8 cellular contexts compared by ENCODE assay signal in the genomic region with DNA sequence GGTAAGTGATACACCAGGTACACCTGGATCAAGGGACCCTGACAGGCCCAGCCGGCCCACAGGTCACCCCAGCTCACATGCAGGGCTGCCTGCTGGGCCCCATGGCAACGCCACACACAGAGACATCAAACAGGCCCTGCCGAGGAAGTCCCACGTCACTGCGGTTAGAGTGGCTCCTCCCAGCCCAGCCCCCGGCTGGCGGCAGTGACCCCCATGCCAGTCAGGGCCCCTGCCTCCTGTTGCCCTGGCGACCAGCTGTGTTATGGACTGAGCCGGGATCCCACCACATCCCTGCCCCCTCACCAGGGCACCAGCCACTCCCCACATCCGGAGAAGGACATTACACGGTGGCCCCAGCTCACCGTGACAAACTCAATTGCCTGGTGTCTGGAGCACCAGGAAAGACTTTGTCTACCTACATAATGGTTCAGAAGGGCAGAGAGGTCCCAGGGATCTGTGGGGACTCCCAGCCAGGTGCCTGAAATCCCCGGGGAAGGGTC. TPM values are rescaled to one million over a fixed set of nuclear protein-coding genes. Genes with fewer than 3 reads are reported as not detected.
DNase-seq lines count a peak whose midpoint lies in the region; ATAC-seq and TF ChIP-seq lines count a peak whose summit lies in the region.

No MANE protein-coding gene starts in this region.

- BruUV-seq in Panc1 (replicated peaks; lab: Mats Ljungman, UMichigan): no TSS peak

- H3F3A ChIP-seq in neural progenitor cell (ENCODE audit: low read depth): peaks cover 60% of the 10 kb centered on the region

- H3K36me3 Mint-ChIP-seq in activated T-helper 1 cell treated with anti-CD3 and anti-CD28 coated beads, Interleukin-12 subunit alpha, Interleukin-12 subunit beta, Interleukin-2, Interleukin-4 antibody, amounts not matched to agents 30 ng/mL and 10 ng/mL and 1 ng/mL, durations not matched to agents 14 hours and 24 hours and 36 hours (ENCODE audit: low read depth): peaks cover 2% of the 10 kb centered on the region
- no peaks in the 10 kb centered on the region for H3K36me3 Mint-ChIP-seq in neural progenitor cell

- POLR2A ChIA-PET in Panc1 (lab: Charles Lee): interaction anchor here (0.6 to 0.9 kb wide), 3 partner anchors 10 to 1061 kb away, joined by 3 read pairs; no protein-coding TSS in a partner anchor

- H3K27ac ChIP-seq in Panc1 (ENCODE audit: low read length): peak overlapping the region; percentile 95
- H3K27ac ChIP-seq in neural progenitor cell: peak overlapping the region; percentile 95
- peak overlapping the region; percentile 94 for H3K27ac ChIP-seq in substantia nigra (ENCODE audit: low read depth, low read length, poor library complexity, severe bottlenecking)

- H3K4me2 ChIP-seq in neural progenitor cell: peak overlapping the region; percentile 80

- no peak overlapping the region for H3K9ac ChIP-seq in neural progenitor cell

- intact Hi-C loops in Panc1 (cut with micrococcal nuclease; ENCODE audit: unreplicated experiment): no loop called here
- intact Hi-C loops in activated T-helper 1 cell treated with anti-CD3 and anti-CD28 coated beads, Interleukin-12 subunit alpha, Interleukin-12 subunit beta, Interleukin-2, Interleukin-4 antibody, amounts not matched to agents 30 ng/mL and 10 ng/mL and 1 ng/mL, durations not matched to agents 14 hours and 24 hours and 36 hours (cut with micrococcal nuclease): loop anchor here (1.0 to 5.0 kb wide), 6 partner anchors 7 to 689 kb away; a partner anchor contains a TSS

- no peaks in the 10 kb centered on the region for H3K9me3 Mint-ChIP-seq in activated T-helper 1 cell treated with anti-CD3 and anti-CD28 coated beads, Interleukin-12 subunit alpha, Interleukin-12 subunit beta, Interleukin-2, Interleukin-4 antibody, amounts not matched to agents 30 ng/mL and 10 ng/mL and 1 ng/mL, durations not matched to agents 14 hours and 24 hours and 36 hours
- no peaks in the 10 kb centered on the region for H3K9me3 Mint-ChIP-seq in neural progenitor cell

- H3K27ac Mint-ChIP-seq in activated T-helper 1 cell treated with anti-CD3 and anti-CD28 coated beads, Interleukin-12 subunit alpha, Interleukin-12 subunit beta, Interleukin-2, Interleukin-4 antibody, amounts not matched to agents 30 ng/mL and 10 ng/mL and 1 ng/mL, durations not matched to agents 14 hours and 24 hours and 36 hours: peak overlapping the region; percentile 97
- peak overlapping the region; percentile 100 for H3K27ac Mint-ChIP-seq in neural progenitor cell

- H3K4me3 Mint-ChIP-seq in activated T-helper 1 cell treated with anti-CD3 and anti-CD28 coated beads, Interleukin-12 subunit alpha, Interleukin-12 subunit beta, Interleukin-2, Interleukin-4 antibody, amounts not matched to agents 30 ng/mL and 10 ng/mL and 1 ng/mL, durations not matched to agents 14 hours and 24 hours and 36 hours: peak overlapping the region; percentile 86
- H3K4me3 Mint-ChIP-seq in neural progenitor cell: peak overlapping the region; percentile 83

- peaks cover 63% of the 10 kb centered on the region for H3K4me1 ChIP-seq in Panc1 (ENCODE audit: control insufficient read depth, insufficient read depth, low read length)
- peaks cover 23% of the 10 kb centered on the region for H3K4me1 ChIP-seq in neural progenitor cell

- ATAC-seq in GM18868 (IDR thresholded peaks at IDR 0.05; ENCODE audit: unreplicated experiment): peak; percentile 49
- peak; percentile 58 for ATAC-seq in HG03159 (IDR thresholded peaks at IDR 0.05; ENCODE audit: unreplicated experiment)
- ATAC-seq in Panc1: peak; percentile 47

- in situ Hi-C loops in Panc1 (cut with HindIII; ENCODE audit: low pct_unique_long_range_greater_than_20kb, low sequenced_read_pairs): no loop called here

- H3K4me3 ChIP-seq in Panc1 (ENCODE audit: low read depth in 2 of 2, low read length in 2 of 2) (peak overlapping the region; percentile 31 to 45; a peak in 3 of 4 replicates), fibroblast of mammary gland (ENCODE audit: control insufficient read depth, low read depth, low read length) (no peak overlapping the region), neural progenitor cell (peak overlapping the region; percentile 63)

- TF ChIP-seq CTCF in Panc1 (IDR thresholded peaks at IDR 0.05): no peak
- no peak for TF ChIP-seq CTCF in fibroblast of mammary gland (conservative IDR thresholded peaks at IDR 0.05; ENCODE audit: control insufficient read depth, insufficient read depth, low read depth, low read length)
- TF ChIP-seq CTCF in neural progenitor cell (IDR thresholded peaks at IDR 0.05): no peak

- no peaks in the 10 kb centered on the region for H4K20me1 ChIP-seq in neural progenitor cell (ENCODE audit: low read depth)

- CTCF ChIA-PET in Panc1 (lab: Charles Lee): interaction anchor here (1.3 kb wide), 1 partner anchor 16 kb away, joined by 5 read pairs; no protein-coding TSS in a partner anchor

- H3K9me3 ChIP-seq in Panc1 (ENCODE audit: control insufficient read depth, insufficient read depth, low read depth, low read length): no peaks in the 10 kb centered on the region
- H3K9me3 ChIP-seq in neural progenitor cell (ENCODE audit: low read depth): no peaks in the 10 kb centered on the region

- H2AFZ ChIP-seq in neural progenitor cell (replicated peaks): no peak overlapping the region

- H3K36me3 ChIP-seq in Panc1 (ENCODE audit: control insufficient read depth, insufficient read depth, low read length): peaks cover 2% of the 10 kb centered on the region; the same call in 1 of the 2 replicates
- H3K36me3 ChIP-seq in neural progenitor cell: no peaks in the 10 kb centered on the region

- H3K79me2 ChIP-seq in neural progenitor cell (ENCODE audit: low read depth): no peaks in the 10 kb centered on the region

- peaks cover 45% of the 10 kb centered on the region for H3K4me1 Mint-ChIP-seq in activated T-helper 1 cell treated with anti-CD3 and anti-CD28 coated beads, Interleukin-12 subunit alpha, Interleukin-12 subunit beta, Interleukin-2, Interleukin-4 antibody, amounts not matched to agents 30 ng/mL and 10 ng/mL and 1 ng/mL, durations not matched to agents 14 hours and 24 hours and 36 hours (ENCODE audit: low read depth)
- H3K4me1 Mint-ChIP-seq in neural progenitor cell: peaks cover 52% of the 10 kb centered on the region

- DNase-seq in AG08396 (ENCODE audit: low spot score) (peak; percentile 93), Panc1 (ENCODE audit: low read depth, low spot score) (no peak), fibroblast of mammary gland (ENCODE audit: low read depth) (peak; percentile 74), neural progenitor cell (ENCODE audit: low spot score) (peak; percentile 64), substantia nigra (lab: John Stamatoyannopoulos, UW) (peak in 33 of 49 donors; percentile 21 to 79 (median 48))
- peak; percentile 96 for DNase-seq in activated T-helper 1 cell treated with anti-CD3 and anti-CD28 coated beads, Interleukin-12 subunit alpha, Interleukin-12 subunit beta, Interleukin-2, Interleukin-4 antibody, amounts not matched to agents 30 ng/mL and 10 ng/mL and 1 ng/mL, durations not matched to agents 14 hours and 24 hours and 36 hours (ENCODE audit: low spot score)

- H3K27me3 ChIP-seq in Panc1 (ENCODE audit: control insufficient read depth, insufficient read depth, low read length) (no peaks in the 10 kb centered on the region), neural progenitor cell (peaks cover 21% of the 10 kb centered on the region)

- no peaks in the 10 kb centered on the region for H3K27me3 Mint-ChIP-seq in activated T-helper 1 cell treated with anti-CD3 and anti-CD28 coated beads, Interleukin-12 subunit alpha, Interleukin-12 subunit beta, Interleukin-2, Interleukin-4 antibody, amounts not matched to agents 30 ng/mL and 10 ng/mL and 1 ng/mL, durations not matched to agents 14 hours and 24 hours and 36 hours (ENCODE audit: insufficient read depth)
- H3K27me3 Mint-ChIP-seq in neural progenitor cell (ENCODE audit: insufficient read depth, low read depth): peaks cover 21% of the 10 kb centered on the region

RNA-seq across cellular contexts. Expression of a gene that starts 30.4 kb away (rescaled TPM):
- 0.33 TPM for total RNA-seq in Panc1 (2021; ENCODE audit: unreplicated experiment)
- polyA plus RNA-seq in Panc1 (2012; ENCODE audit: insufficient read length): 0.71 TPM
- total RNA-seq in activated T-helper 1 cell treated with anti-CD3 and anti-CD28 coated beads, Interleukin-12 subunit alpha, Interleukin-12 subunit beta, Interleukin-2, Interleukin-4 antibody, amounts not matched to agents 30 ng/mL and 10 ng/mL and 1 ng/mL, durations not matched to agents 14 hours and 24 hours and 36 hours: 1.5 and 3.1 TPM in 2 replicates
- total RNA-seq in neural progenitor cell (ENCODE audit: low replicate concordance): not detected in 2 replicates

RNA-seq across cellular contexts. Expression of a gene that starts 51.3 kb away (rescaled TPM):
- 8.7 TPM for total RNA-seq in Panc1 (2021; ENCODE audit: unreplicated experiment)
- 11.3 TPM for polyA plus RNA-seq in Panc1 (2012; ENCODE audit: insufficient read length)
- 7.6 and 7.9 TPM in 2 replicates for total RNA-seq in activated T-helper 1 cell treated with anti-CD3 and anti-CD28 coated beads, Interleukin-12 subunit alpha, Interleukin-12 subunit beta, Interleukin-2, Interleukin-4 antibody, amounts not matched to agents 30 ng/mL and 10 ng/mL and 1 ng/mL, durations not matched to agents 14 hours and 24 hours and 36 hours
- 6.7 and 20.4 TPM in 2 replicates for total RNA-seq in neural progenitor cell (ENCODE audit: low replicate concordance)

RNA-seq across cellular contexts. Expression of a gene that starts 59.3 kb away (rescaled TPM):
- total RNA-seq in Panc1 (2021; ENCODE audit: unreplicated experiment) (6.5 TPM), neural progenitor cell (ENCODE audit: low replicate concordance) (0.49 and 4.1 TPM in 2 replicates)
- 10.9 TPM for polyA plus RNA-seq in Panc1 (2012; ENCODE audit: insufficient read length)
- total RNA-seq in activated T-helper 1 cell treated with anti-CD3 and anti-CD28 coated beads, Interleukin-12 subunit alpha, Interleukin-12 subunit beta, Interleukin-2, Interleukin-4 antibody, amounts not matched to agents 30 ng/mL and 10 ng/mL and 1 ng/mL, durations not matched to agents 14 hours and 24 hours and 36 hours: 16.6 and 20.5 TPM in 2 replicates

RNA-seq across cellular contexts. Expression of a gene that starts 59.4 kb away (rescaled TPM):
- 28.0 TPM for total RNA-seq in Panc1 (2021; ENCODE audit: unreplicated experiment)
- polyA plus RNA-seq in Panc1 (2012; ENCODE audit: insufficient read length): 30.8 TPM
- 43.9 and 45.6 TPM in 2 replicates for total RNA-seq in activated T-helper 1 cell treated with anti-CD3 and anti-CD28 coated beads, Interleukin-12 subunit alpha, Interleukin-12 subunit beta, Interleukin-2, Interleukin-4 antibody, amounts not matched to agents 30 ng/mL and 10 ng/mL and 1 ng/mL, durations not matched to agents 14 hours and 24 hours and 36 hours
- total RNA-seq in neural progenitor cell (ENCODE audit: low replicate concordance): 8.1 and 22.0 TPM in 2 replicates
